In the genomic region with DNA sequence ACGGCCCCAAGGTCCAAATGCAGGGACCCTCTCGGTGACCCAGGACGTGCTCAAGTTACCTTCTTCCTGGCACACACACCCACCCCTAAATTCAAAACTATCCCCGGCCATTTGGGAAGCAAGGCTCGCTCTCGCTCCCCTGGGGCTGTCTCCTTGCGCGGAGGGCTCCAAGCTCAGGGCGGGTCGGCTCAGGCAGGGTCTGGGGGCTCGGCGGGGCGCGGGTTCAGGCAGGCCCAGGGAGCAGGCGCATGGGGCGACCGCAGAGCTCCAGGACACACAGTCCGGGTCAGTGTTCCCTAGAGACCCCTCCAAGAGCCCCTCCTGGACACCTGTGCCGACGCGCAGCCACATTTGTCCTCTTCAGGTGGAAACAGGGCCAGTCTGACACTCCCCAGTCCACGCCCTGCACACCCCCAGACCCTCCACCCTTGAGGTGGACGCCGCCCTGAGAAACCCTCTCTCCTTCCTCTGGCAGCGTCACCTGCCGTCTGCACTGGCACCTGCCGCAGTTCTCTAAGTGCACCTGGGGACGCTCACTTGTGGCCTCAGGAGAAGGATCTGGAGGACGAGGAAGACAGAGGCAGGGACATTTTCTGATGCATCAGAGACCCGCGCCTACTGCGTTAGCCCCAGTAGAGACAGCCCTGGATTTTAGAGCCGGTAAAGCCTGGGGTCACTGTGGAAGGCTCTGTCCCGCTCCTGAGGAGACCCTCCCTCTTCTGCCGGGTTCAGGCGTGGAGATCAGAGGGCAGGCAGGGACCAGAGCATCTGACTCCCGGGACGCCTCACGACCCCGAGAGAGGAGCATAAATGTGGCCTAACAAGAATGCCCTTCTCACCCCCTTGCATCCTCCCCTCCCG, we compare ENCODE assay signal across 20 cellular contexts.
DNase-seq lines count a peak whose midpoint lies in the region; ATAC-seq, FAIRE-seq and TF ChIP-seq lines count a peak whose summit lies in the region.
"Had no signal": no experiment of that assay in that cellular context is flagged by ENCODE, and none has a peak within 500 bp of the region (broad histone marks: within the 10 kb centered on the region; RNA-seq: fewer than 3 reads in every experiment).

No MANE protein-coding gene starts in this region.

- no peak overlapping the region for H3K4me3 Mint-ChIP-seq in GM23338
- H3K4me3 Mint-ChIP-seq: CD4-positive, CD25-positive, alpha-beta regulatory T cell had no signal

- peaks cover 8% of the 10 kb centered on the region for H3K9me3 Mint-ChIP-seq in GM23338

- H3K4me1 Mint-ChIP-seq in GM23338 = peaks cover 7% of the 10 kb centered on the region; the same call in 2 of the 3 replicates

- DNase-seq in GM23338 (ENCODE audit: low spot score) (no peak), colonic mucosa (peak; percentile 10), HepG2 (ENCODE audit: low spot score) (no peak), sigmoid colon (peak; percentile 51), MV-4-11 (lab: John Stamatoyannopoulos, UW) (no peak), activated gamma-delta T cell treated with Interleukin-2 at 50 U/mL for 16 hours (no peak)
- DNase-seq: CD4-positive, CD25-positive, alpha-beta regulatory T cell; DMS 273 treated with DMSO at 0.1 percent for 48 hours; GOT3; Kasumi-1; NCI-H1694 treated with DMSO at 0.1 percent for 48 hours; NCI-H2081 treated with DMSO at 0.1 percent for 48 hours; NCI-H446; NCI-H526 treated with DMSO at 0.1 percent for 48 hours; OCI-M1; SJCRH30 had no signal

- H2AFZ ChIP-seq in GM23338 (peak overlapping the region; percentile 76), HepG2 (ENCODE audit: low read length) (no peak overlapping the region)

- CTCF ChIA-PET in HepG2 (lab: Yijun Ruan, JAX; ENCODE audit: low intra/inter-chr PET ratio, low total read pairs) = no interaction called here

- no peak overlapping the region for H3K27ac Mint-ChIP-seq in GM23338
- H3K27ac Mint-ChIP-seq: CD4-positive, CD25-positive, alpha-beta regulatory T cell had no signal

- TF ChIP-seq RAD21 in HepG2 (CRISPR knock-in tag; IDR thresholded peaks at IDR 0.05) = no peak

- no peaks in the 10 kb centered on the region for H3F3A ChIP-seq in GM23338 (replicated peaks; ENCODE audit: low read depth)

- H3K36me3 ChIP-seq in GM23338 (ENCODE audit: insufficient read depth) (no peaks in the 10 kb centered on the region), colonic mucosa (no peaks in the 10 kb centered on the region), HepG2 (replicated peaks in 1 of 2; ENCODE audit: control insufficient read depth in 1 of 2, insufficient read depth in 2 of 2, low read length in 2 of 2) (no peaks in the 10 kb centered on the region), sigmoid colon (no peaks in the 10 kb centered on the region)
- H3K36me3 ChIP-seq: SJCRH30 had no signal

- in situ Hi-C loops in HepG2 (cut with HindIII; ENCODE audit: extremely low pct_ligation_motif_present, low pct_unique_long_range_greater_than_20kb) = no loop called here

- no TSS peak for BruUV-seq in HepG2 (replicated peaks; lab: Mats Ljungman, UMichigan)

- no peak overlapping the region for H3K27ac ChIP-seq in GM23338 (ENCODE audit: low read depth)
- H3K27ac ChIP-seq in colonic mucosa = no peak overlapping the region
- no peak overlapping the region for H3K27ac ChIP-seq in HepG2 (ENCODE audit: extremely low read length, insufficient read depth, low read length)
- H3K27ac ChIP-seq in sigmoid colon = no peak overlapping the region
- H3K27ac ChIP-seq: SJCRH30 had no signal

- no peaks in the 10 kb centered on the region for H4K20me1 ChIP-seq in GM23338 (replicated peaks; ENCODE audit: insufficient read depth)
- no peaks in the 10 kb centered on the region for H4K20me1 ChIP-seq in HepG2 (ENCODE audit: insufficient read depth, low read length)

- H3K27me3 Mint-ChIP-seq in GM23338 (ENCODE audit: insufficient read depth, low read depth, poor library complexity) = peaks cover 14% of the 10 kb centered on the region

- POLR2A ChIA-PET in HepG2 (lab: Yijun Ruan, JAX) = no interaction called here

- H3K4me2 ChIP-seq in GM23338 (no peak overlapping the region), HepG2 (ENCODE audit: low read depth, low read length) (no peak overlapping the region)

- TF ChIP-seq CTCF in GM23338 (conservative IDR thresholded peaks at IDR 0.05; ENCODE audit: low read depth in 2 of 2) (no peak), colonic mucosa (IDR thresholded peaks at IDR 0.05) (no peak), HepG2 (CRISPR knock-in tag; IDR thresholded peaks at IDR 0.05) (no peak), sigmoid colon (IDR thresholded peaks at IDR 0.05) (no peak)

- H3K4me3 ChIP-seq in GM23338 (no peak overlapping the region), colonic mucosa (no peak overlapping the region), HepG2 (replicated peaks in 1 of 3; ENCODE audit: insufficient read depth in 1 of 3, low read depth in 2 of 3, low read length in 3 of 3) (no peak overlapping the region), sigmoid colon (no peak overlapping the region)
- H3K4me3 ChIP-seq: SJCRH30 had no signal

- 41% methylated on average over 39 of the region's 41 CpGs for WGBS in HepG2 (ENCODE audit: low lambda C conversion rate)
- WGBS in sigmoid colon, 2 donors = 84 to 89% methylated on average over 41 of the region's 41 CpGs

- no peak for FAIRE-seq in HepG2 (lab: Jason Lieb, UNC)
- FAIRE-seq: G401.6, RCC 7860 had no signal

- TF ChIP-seq EP300 in HepG2 (IDR thresholded peaks at IDR 0.05; ENCODE audit: low read depth in 2 of 2, low read length in 2 of 2) (no peak), HepG2 (CRISPR knock-in tag; IDR thresholded peaks at IDR 0.05; ENCODE audit: borderline replicate concordance) (no peak), sigmoid colon (IDR thresholded peaks at IDR 0.05) (no peak)

- H3K9me3 ChIP-seq in colonic mucosa (no peaks in the 10 kb centered on the region), HepG2 (ENCODE audit: low read length) (no peaks in the 10 kb centered on the region), sigmoid colon (no peaks in the 10 kb centered on the region)
- H3K9me3 ChIP-seq: SJCRH30 had no signal

- H3K79me2 ChIP-seq in GM23338 (replicated peaks; ENCODE audit: insufficient read depth) = no peaks in the 10 kb centered on the region
- no peaks in the 10 kb centered on the region for H3K79me2 ChIP-seq in HepG2 (ENCODE audit: insufficient read depth, low read length)

- no peaks in the 10 kb centered on the region; the same call in 2 of the 3 replicates for H3K36me3 Mint-ChIP-seq in GM23338 (ENCODE audit: low read depth)
- H3K36me3 Mint-ChIP-seq: CD4-positive, CD25-positive, alpha-beta regulatory T cell had no signal

- H3K4me1 ChIP-seq in GM23338 (ENCODE audit: insufficient read depth) (no peaks in the 10 kb centered on the region), colonic mucosa (no peaks in the 10 kb centered on the region), HepG2 (ENCODE audit: insufficient read depth, low read length) (no peaks in the 10 kb centered on the region), sigmoid colon (peaks cover 0 to 9% (median 8%) of the 10 kb centered on the region in 4 donors)
- H3K4me1 ChIP-seq: SJCRH30 had no signal

- TF ChIP-seq POLR2A in HepG2 (IDR thresholded peaks at IDR 0.05; ENCODE audit: insufficient read depth in 1 of 2, low read depth in 2 of 2, low read length in 2 of 2) (no peak), sigmoid colon (IDR thresholded peaks at IDR 0.05) (no peak)

- H3K27me3 ChIP-seq in GM23338 (ENCODE audit: insufficient read depth) (no peaks in the 10 kb centered on the region), colonic mucosa (no peaks in the 10 kb centered on the region), HepG2 (ENCODE audit: control insufficient read depth in 1 of 2, insufficient read depth in 2 of 2, low read length in 2 of 2) (peaks cover 10 to 72% of the 10 kb centered on the region in 2 experiments; a peak in 4 of 5 replicates), sigmoid colon (no peaks in the 10 kb centered on the region)

- H3K9me2 ChIP-seq in GM23338 (ENCODE audit: insufficient read depth) = no peaks in the 10 kb centered on the region

- intact Hi-C loops in colonic mucosa (cut with DNase I) (no loop called here), HepG2 (cut with micrococcal nuclease; ENCODE audit: unreplicated experiment) (no loop called here), sigmoid colon (cut with DNase I) (no loop called here)

- ATAC-seq in GM23338 (peak; percentile 37), HepG2 (peak; percentile 22; the same call in 2 of the 3 replicates), GM18870 (IDR thresholded peaks at IDR 0.05; ENCODE audit: unreplicated experiment) (no peak), HG02885 (IDR thresholded peaks at IDR 0.05; ENCODE audit: poor library complexity, unreplicated experiment) (no peak)

- H3K9ac ChIP-seq in colonic mucosa (ENCODE audit: low read depth in 2 of 2, low read length in 2 of 2) (no peak overlapping the region), HepG2 (ENCODE audit: insufficient read depth, low read depth, low read length) (no peak overlapping the region)

TF ChIP-seq in GM23338, 12 proteins besides CTCF, POLR2A, EP300 and RAD21:
- TF ChIP-seq ZNF114 (CRISPR knock-in tag; IDR thresholded peaks at IDR 0.05) (no peak), NANOG (IDR thresholded peaks at IDR 0.05; ENCODE audit: borderline replicate concordance) (no peak)

TF ChIP-seq in HepG2, 621 proteins besides CTCF, POLR2A, EP300 and RAD21:
- TF ChIP-seq, protein P1, sequence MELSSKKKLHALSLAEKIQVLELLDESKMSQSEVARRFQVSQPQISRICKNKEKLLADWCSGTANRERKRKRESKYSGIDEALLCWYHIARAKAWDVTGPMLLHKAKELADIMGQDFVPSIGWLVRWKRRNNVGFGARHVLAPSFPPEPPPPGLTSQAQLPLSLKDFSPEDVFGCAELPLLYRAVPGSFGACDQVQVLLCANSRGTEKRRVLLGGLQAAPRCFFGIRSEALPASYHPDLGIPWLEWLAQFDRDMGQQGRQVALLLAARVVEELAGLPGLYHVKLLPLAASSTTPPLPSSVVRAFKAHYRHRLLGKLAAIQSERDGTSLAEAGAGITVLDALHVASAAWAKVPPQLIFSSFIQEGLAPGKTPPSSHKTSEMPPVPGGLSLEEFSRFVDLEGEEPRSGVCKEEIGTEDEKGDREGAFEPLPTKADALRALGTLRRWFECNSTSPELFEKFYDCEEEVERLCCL (CRISPR knock-in tag; IDR thresholded peaks at IDR 0.05; ENCODE audit: borderline replicate concordance) = no peak
- 0 out of 2 replicates have a peak, but pooled peaks have one; percentile 23 for TF ChIP-seq EZH2 (conservative IDR thresholded peaks at IDR 0.05; ENCODE audit: low read depth, low read length)

Comparison
In these comparisons a context has a peak if more than half of its experiments do, and no peak if none do; other contexts are left out.
1. ATAC-seq: peak in GM23338 (single experiment) and HepG2 (single experiment); none in GM18870 (single experiment) and HG02885 (single experiment).
2. DNase-seq: peak in colonic mucosa (single experiment) and sigmoid colon (single experiment); none in GM23338 (single experiment), HepG2 (single experiment), MV-4-11 (single experiment) and activated gamma-delta T cell treated with Interleukin-2 at 50 U/mL for 16 hours (single experiment).